In the genomic region with DNA sequence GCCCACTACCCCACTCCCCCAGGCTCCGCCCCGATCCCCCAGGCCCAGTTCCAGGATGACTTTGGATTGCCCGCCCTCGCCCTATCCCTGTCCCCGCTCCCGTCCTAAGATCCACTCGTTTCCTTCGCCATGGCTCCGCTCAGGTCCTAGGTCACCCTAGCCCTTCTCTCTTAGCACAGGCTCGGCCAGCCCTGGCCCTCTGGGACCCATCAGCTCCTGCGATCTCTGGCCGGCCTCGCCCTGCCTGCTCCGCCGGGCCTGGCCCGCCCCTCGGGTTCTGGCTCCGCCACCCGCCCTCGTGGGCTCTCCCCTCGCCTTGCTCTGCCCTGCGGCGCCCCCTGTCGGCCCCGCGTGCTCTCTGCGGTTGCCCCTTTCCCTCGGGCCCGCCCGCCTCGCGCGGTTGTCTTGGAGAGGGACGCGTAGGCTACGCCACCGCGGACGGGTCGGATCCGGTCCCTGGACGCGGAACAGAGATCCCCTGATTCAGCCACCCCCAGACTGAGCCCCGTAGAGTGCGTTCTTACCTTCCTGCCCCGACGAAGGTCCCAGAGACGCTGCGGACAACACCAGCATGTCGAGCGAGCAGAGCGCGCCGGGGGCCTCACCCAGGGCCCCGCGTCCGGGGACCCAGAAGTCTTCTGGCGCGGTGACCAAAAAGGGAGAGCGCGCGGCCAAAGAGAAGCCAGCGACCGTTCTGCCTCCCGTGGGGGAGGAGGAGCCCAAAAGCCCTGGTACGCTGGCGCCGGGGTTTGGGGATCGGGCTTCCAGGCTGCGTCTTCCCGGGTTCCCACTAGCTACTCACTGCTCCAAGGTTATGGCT, we compare ENCODE assay signal across 8 cellular contexts. TPM values are rescaled to one million over a fixed set of nuclear protein-coding genes. Genes with fewer than 3 reads are reported as not detected.
DNase-seq lines count a peak whose midpoint lies in the region; ATAC-seq and TF ChIP-seq lines count a peak whose summit lies in the region.

TSS of gene LRRC71 (plus strand) at position 400 of the 820 bp plus-strand sequence. CDS start at position 572, 172 bp downstream.

- in situ Hi-C loops in mammary epithelial cell (cut with MboI; ENCODE audit: low sequenced_read_pairs in 2 of 2), result no loop called here

- H4K20me1 ChIP-seq in mammary epithelial cell (ENCODE audit: insufficient read depth, low read length), result no peaks in the 10 kb centered on the region

- ATAC-seq in HG02938 (IDR thresholded peaks at IDR 0.05; ENCODE audit: unreplicated experiment), result no peak

- dilution Hi-C loops in mammary epithelial cell (cut with HindIII; ENCODE audit: low sequenced_read_pairs), result no loop called here

- H3K9me3 ChIP-seq in mammary epithelial cell (replicated peaks; ENCODE audit: insufficient read depth, low read length) (no peaks in the 10 kb centered on the region), spleen (peaks cover 0 to 9% (median 0%) of the 10 kb centered on the region in 8 donors)

- WGBS in mammary epithelial cell (ENCODE audit: low coverage, missing lambda C conversion rate), result 23% methylated on average over 42 of the region's 71 CpGs
- WGBS in spleen, 5 donors, result 12 to 20% (median 15%) methylated on average over 54 to 71 of the region's 71 CpGs

- H3K4me3 ChIP-seq in mammary epithelial cell (replicated peaks in 1 of 3; ENCODE audit: insufficient read depth in 1 of 3, low read depth in 2 of 3, low read length in 3 of 3) (peak within 1 kb of the TSS in 2 of 3 experiments; percentile 34 to 44), spleen (peak within 1 kb of the TSS in 2 of 8 donors; percentile 2 to 28)

- peak within 1 kb of the TSS; percentile 89 for H3K4me2 ChIP-seq in mammary epithelial cell (ENCODE audit: insufficient read depth, low read depth, low read length)

- H3K36me3 ChIP-seq in mammary epithelial cell (ENCODE audit: insufficient read depth, low read length) (no peaks in the 10 kb centered on the region), spleen (peaks cover 0 to 12% (median 0%) of the 10 kb centered on the region in 6 donors)

- H3K79me2 ChIP-seq in mammary epithelial cell (ENCODE audit: insufficient read depth, low read length), result no peaks in the 10 kb centered on the region

- H3K27ac ChIP-seq in mammary epithelial cell (ENCODE audit: insufficient read depth, low read depth, low read length) (no peak within 1 kb of the TSS), spleen (no peak within 1 kb of the TSS)

- peak; percentile 96 for DNase-seq in DMS 273 (lab: John Stamatoyannopoulos, UW; ENCODE audit: unreplicated experiment)
- peak; percentile 66 to 67 for DNase-seq in Kasumi-1 (lab: John Stamatoyannopoulos, UW)
- peak; percentile 87 for DNase-seq in UCSD-AML1 (lab: John Stamatoyannopoulos, UW; ENCODE audit: unreplicated experiment)
- peak; percentile 48 for DNase-seq in mammary epithelial cell
- DNase-seq in iPS-NIHi7 (ENCODE audit: extremely low spot score), result peak; percentile 96
- DNase-seq in spleen, result peak; percentile 87
- no peak for DNase-seq in AML-193 (lab: John Stamatoyannopoulos, UW)

- H3K27me3 ChIP-seq in mammary epithelial cell (ENCODE audit: insufficient read depth, low read length) (peaks cover 45% of the 10 kb centered on the region), spleen (replicated peaks in 1 of 7) (peaks cover 8 to 87% (median 52%) of the 10 kb centered on the region in 7 donors)

- CTCF ChIA-PET in mammary epithelial cell (lab: Charles Lee; ENCODE audit: low non-redundant PET), result interaction anchor here (0.7 kb wide), 1 partner anchor 12 kb away, joined by 3 read pairs; no protein-coding TSS in a partner anchor

- peak within 1 kb of the TSS; percentile 86 for H2AFZ ChIP-seq in mammary epithelial cell (ENCODE audit: low read depth, low read length)

- no TSS peak for BruUV-seq in mammary epithelial cell (replicated peaks; lab: Mats Ljungman, UMichigan)

- no peak within 1 kb of the TSS for H3K9ac ChIP-seq in mammary epithelial cell (ENCODE audit: insufficient read depth, low read length)

- no peak for TF ChIP-seq POLR2A in spleen (IDR thresholded peaks at IDR 0.05)

- intact Hi-C loops in mammary epithelial cell (cut with micrococcal nuclease) (loop anchor here (1.0 kb wide), 2 partner anchors 24 to 28 kb away; no protein-coding TSS in a partner anchor), spleen (cut with DNase I; ENCODE audit: low total_unique reads) (no loop called here)

- TF ChIP-seq CTCF in mammary epithelial cell (conservative IDR thresholded peaks at IDR 0.05 in 1 of 2, IDR thresholded peaks at IDR 0.05 in 1 of 2; ENCODE audit: extremely low read depth in 1 of 2, insufficient read depth in 1 of 2, low read depth in 1 of 2, low read length in 2 of 2), result peak; percentile 71 to 88
- TF ChIP-seq CTCF in spleen (IDR thresholded peaks at IDR 0.05 in 8 of 11, conservative IDR thresholded peaks at IDR 0.05 in 3 of 11), result peak; percentile 59 to 89 (median 81)

- H3K4me1 ChIP-seq in mammary epithelial cell (ENCODE audit: insufficient read depth, low read length) (peaks cover 7% of the 10 kb centered on the region), spleen (peaks cover 3 to 31% (median 20%) of the 10 kb centered on the region in 6 donors)

RNA-seq across cellular contexts. Expression of gene LRRC71, which starts in this region (rescaled TPM):
- total RNA-seq in mammary epithelial cell (not detected), spleen (under 1 TPM in 3 of 7 donors, not detected in 4; 0.13 to 0.47 (median 0.23) TPM)
- polyA plus RNA-seq in mammary epithelial cell (not detected), spleen (under 1 TPM; 0.03 to 0.51 (median 0.43) TPM)
- polyA minus RNA-seq in mammary epithelial cell, result not detected

Comparison
In these comparisons a context has a peak if more than half of its experiments do, and no peak if none do; other contexts are left out.
1. Peak in DNase-seq, H3K4me3 ChIP-seq and H3K4me2 ChIP-seq in mammary epithelial cell; RNA of the gene not detected or under 1 TPM.
2. Peak in DNase-seq in spleen; RNA of the gene not detected or under 1 TPM.
3. DNase-seq: peak in DMS 273 (single experiment), Kasumi-1 (2 of 2), UCSD-AML1 (single experiment) and iPS-NIHi7 (single experiment); none in AML-193 (0 of 2).